In genomic region chrX:114017086-114017485, GRCh38 we compare ENCODE assay signal across 24 cellular contexts.
"Had no signal": no experiment of that assay in that cellular context is flagged by ENCODE, and none has a peak within 500 bp of the region (broad histone marks: within the 10 kb centered on the region; RNA-seq: fewer than 3 reads in every experiment).

No MANE protein-coding gene starts in this region.

- FAIRE-seq: keratinocyte had no signal

- H3K4me3 ChIP-seq: left lung, lower lobe of right lung, neural progenitor cell, skin epidermis, suprapubic skin, thoracic aorta, tibial artery, vagina had no signal

- H3K9ac ChIP-seq: neural progenitor cell had no signal

- ATAC-seq: left colon; left lung; lower lobe of right lung; naive thymus-derived CD8-positive, alpha-beta T cell; right cardiac atrium; sciatic nerve; stimulated activated naive B cell treated with anti-CD40 and anti-IgM and Interleukin-4, amounts not matched to agents 10 μg/mL and 1 μg/mL and 100 μg/mL, for 72 hours had no signal

- DNase-seq: hippocampal formation; left colon; left lung; lower lobe of right lung; mammary epithelial cell; mesenchymal stem cell; naive thymus-derived CD8-positive, alpha-beta T cell; occipital lobe; retina; right cardiac atrium; stimulated activated CD4-positive, alpha-beta T cell treated with anti-CD3 and anti-CD28 coated beads, Interleukin-12 subunit alpha, Interleukin-12 subunit beta, amount 100 ng/mL, for 4 hours; stimulated activated CD4-positive, alpha-beta T cell treated with anti-CD3 and anti-CD28 coated beads, Interleukin-15, amount 100 ng/mL, for 24 hours; stimulated activated CD4-positive, alpha-beta T cell treated with anti-CD3 and anti-CD28 coated beads, Interleukin-2, amount 100 ng/mL, for 24 hours; stimulated activated CD4-positive, alpha-beta T cell treated with anti-CD3 and anti-CD28 coated beads, Interleukin-4, amount 100 ng/mL, for 1 hour; stimulated activated naive B cell treated with anti-CD40 and anti-IgM and Interleukin-4, amounts not matched to agents 10 μg/mL and 1 μg/mL and 100 μg/mL, for 72 hours; tibial artery had no signal

- H3K36me3 ChIP-seq: left lung, lower lobe of right lung, neural progenitor cell, neutrophil, suprapubic skin, thoracic aorta, tibial artery, vagina had no signal

- H3K9me3 ChIP-seq: left lung, lower lobe of right lung, neutrophil, suprapubic skin, thoracic aorta, tibial artery, vagina had no signal

- H2AFZ ChIP-seq: neural progenitor cell had no signal

- H3K27me3 ChIP-seq: neural progenitor cell, neutrophil, suprapubic skin, tibial artery, vagina had no signal

- H3K4me1 ChIP-seq: left lung, lower lobe of right lung, suprapubic skin, tibial artery, vagina had no signal

- H3K27ac ChIP-seq: left lung, lower lobe of right lung, neural progenitor cell, neutrophil, skin epidermis, suprapubic skin, thoracic aorta, tibial artery, vagina had no signal

- H3K4me2 ChIP-seq: neural progenitor cell had no signal
